Comparison of ENCODE assay signal across 27 cellular contexts in genomic region chr18:71018816-71019215, GRCh38.
"Had no signal": no experiment of that assay in that cellular context is flagged by ENCODE, and none has a peak within 500 bp of the region (broad histone marks: within the 10 kb centered on the region; RNA-seq: fewer than 3 reads in every experiment).

No MANE protein-coding gene starts in this region.

- FAIRE-seq: colon, endometrium, frontal cortex had no signal

- H3K9me3 ChIP-seq: colonic mucosa, esophagus muscularis mucosa, gastrocnemius medialis had no signal

- DNase-seq: colonic mucosa; cortex of kidney; dorsolateral prefrontal cortex; effector CD4-positive, alpha-beta T cell; effector CD8-positive, alpha-beta T cell; effector memory CD4-positive, alpha-beta T cell; effector memory CD8-positive, alpha-beta T cell; endodermal cell; erythroblast; esophagus squamous epithelium; foreskin fibroblast; foreskin keratinocyte; foreskin melanocyte; gastrocnemius medialis; glutamatergic neuron; head of caudate nucleus; heart left ventricle; heart right ventricle had no signal

- H3K4me3 Mint-ChIP-seq: dendritic cell treated with granulocyte-macrophage colony-stimulating factor and Interleukin-4, amounts not matched to agents 40 ng/mL and 50 ng/mL, for 4 days; effector memory CD8-positive, alpha-beta T cell; endodermal cell had no signal

- ATAC-seq: effector memory CD8-positive, alpha-beta T cell; esophagus mucosa; foreskin keratinocyte; gastrocnemius medialis; gastroesophageal sphincter; heart left ventricle; heart right ventricle had no signal

- H3K27me3 ChIP-seq: colonic mucosa, dorsolateral prefrontal cortex, esophagus muscularis mucosa, esophagus squamous epithelium, foreskin keratinocyte, gastrocnemius medialis, gastroesophageal sphincter, heart left ventricle, heart right ventricle had no signal

- H3K27ac ChIP-seq: colonic mucosa, coronary artery, dorsolateral prefrontal cortex, epithelial cell of prostate, esophagus muscularis mucosa, esophagus squamous epithelium, foreskin keratinocyte, gastrocnemius medialis, gastroesophageal sphincter, heart left ventricle, heart right ventricle had no signal

- H3K27ac Mint-ChIP-seq: dendritic cell treated with granulocyte-macrophage colony-stimulating factor and Interleukin-4, amounts not matched to agents 40 ng/mL and 50 ng/mL, for 4 days; effector memory CD8-positive, alpha-beta T cell; endodermal cell had no signal

- H3K36me3 ChIP-seq: colonic mucosa, esophagus muscularis mucosa, esophagus squamous epithelium, gastrocnemius medialis, gastroesophageal sphincter, heart left ventricle, heart right ventricle had no signal

- H3K27me3 Mint-ChIP-seq: dendritic cell treated with granulocyte-macrophage colony-stimulating factor and Interleukin-4, amounts not matched to agents 40 ng/mL and 50 ng/mL, for 4 days; effector memory CD8-positive, alpha-beta T cell had no signal

- H3K4me3 ChIP-seq: colonic mucosa, coronary artery, dorsolateral prefrontal cortex, esophagus muscularis mucosa, esophagus squamous epithelium, gastrocnemius medialis, gastroesophageal sphincter, heart left ventricle, heart right ventricle had no signal

- H3K4me1 Mint-ChIP-seq: endodermal cell had no signal

- H3K4me1 ChIP-seq: colonic mucosa, esophagus muscularis mucosa, esophagus squamous epithelium, foreskin keratinocyte, gastrocnemius medialis, gastroesophageal sphincter, heart left ventricle, heart right ventricle had no signal
